Comparison of ENCODE assay signal across 1 cellular context in the genomic region with DNA sequence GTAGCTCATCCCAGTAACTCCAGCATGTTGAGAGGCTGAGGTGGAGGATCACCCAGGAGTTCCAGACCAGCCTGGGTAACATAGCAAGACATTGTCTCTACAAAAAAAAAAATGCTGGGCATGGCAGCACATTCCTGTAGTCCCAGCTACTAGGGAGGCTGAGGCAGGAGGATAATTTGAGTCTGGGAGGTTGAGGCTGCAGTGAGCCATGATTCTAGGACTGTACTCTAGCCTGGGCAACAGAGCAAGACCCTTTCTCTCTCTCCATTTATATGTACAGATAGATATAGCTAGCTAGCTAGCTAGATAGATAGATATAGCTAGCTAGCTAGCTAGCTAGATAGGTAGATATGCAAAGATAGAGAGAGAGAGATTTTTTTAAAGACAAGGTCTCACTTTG.
TF ChIP-seq lines count a peak whose summit lies in the region.

No MANE protein-coding gene starts in this region.

TF ChIP-seq in GM12878, 131 proteins besides CTCF, POLR2A, EP300 and RAD21:
- TF ChIP-seq HCFC1 (IDR thresholded peaks at IDR 0.05; ENCODE audit: low read length) (no peak), RELA (IDR thresholded peaks at IDR 0.05; ENCODE audit: borderline replicate concordance, partially characterized antibody) (no peak), NR2C1 (IDR thresholded peaks at IDR 0.05) (no peak), NR2C2 (IDR thresholded peaks at IDR 0.05; ENCODE audit: borderline replicate concordance, control insufficient read depth, insufficient read length, low read depth) (no peak), MEF2A (IDR thresholded peaks at IDR 0.05; ENCODE audit: insufficient read depth, low read depth, low read length) (no peak), YY1 (IDR thresholded peaks at IDR 0.05; ENCODE audit: low read depth, low read length) (no peak), YBX1 (IDR thresholded peaks at IDR 0.05) (no peak), SMAD5 (IDR thresholded peaks at IDR 0.05; ENCODE audit: low read depth) (no peak), ESRRA (IDR thresholded peaks at IDR 0.05; ENCODE audit: low read length) (no peak), ZNF622 (IDR thresholded peaks at IDR 0.05) (no peak), ATF2 (IDR thresholded peaks at IDR 0.05; ENCODE audit: low read length) (no peak), CHD1 (IDR thresholded peaks at IDR 0.05; ENCODE audit: low read depth, low read length) (no peak), ZNF217 (IDR thresholded peaks at IDR 0.05) (no peak), STAT3 (IDR thresholded peaks at IDR 0.05; ENCODE audit: low read depth, low read length) (no peak), PKNOX1 (IDR thresholded peaks at IDR 0.05) (no peak), CEBPZ (IDR thresholded peaks at IDR 0.05; ENCODE audit: low read depth, low read length) (no peak), CHD2 (IDR thresholded peaks at IDR 0.05; ENCODE audit: borderline replicate concordance, low read depth, low read length) (no peak), FOS (IDR thresholded peaks at IDR 0.05; ENCODE audit: borderline replicate concordance, extremely low read depth, insufficient read length) (no peak), TCF12 (IDR thresholded peaks at IDR 0.05; ENCODE audit: low read depth, low read length) (no peak)
- TF ChIP-seq, protein P1, sequence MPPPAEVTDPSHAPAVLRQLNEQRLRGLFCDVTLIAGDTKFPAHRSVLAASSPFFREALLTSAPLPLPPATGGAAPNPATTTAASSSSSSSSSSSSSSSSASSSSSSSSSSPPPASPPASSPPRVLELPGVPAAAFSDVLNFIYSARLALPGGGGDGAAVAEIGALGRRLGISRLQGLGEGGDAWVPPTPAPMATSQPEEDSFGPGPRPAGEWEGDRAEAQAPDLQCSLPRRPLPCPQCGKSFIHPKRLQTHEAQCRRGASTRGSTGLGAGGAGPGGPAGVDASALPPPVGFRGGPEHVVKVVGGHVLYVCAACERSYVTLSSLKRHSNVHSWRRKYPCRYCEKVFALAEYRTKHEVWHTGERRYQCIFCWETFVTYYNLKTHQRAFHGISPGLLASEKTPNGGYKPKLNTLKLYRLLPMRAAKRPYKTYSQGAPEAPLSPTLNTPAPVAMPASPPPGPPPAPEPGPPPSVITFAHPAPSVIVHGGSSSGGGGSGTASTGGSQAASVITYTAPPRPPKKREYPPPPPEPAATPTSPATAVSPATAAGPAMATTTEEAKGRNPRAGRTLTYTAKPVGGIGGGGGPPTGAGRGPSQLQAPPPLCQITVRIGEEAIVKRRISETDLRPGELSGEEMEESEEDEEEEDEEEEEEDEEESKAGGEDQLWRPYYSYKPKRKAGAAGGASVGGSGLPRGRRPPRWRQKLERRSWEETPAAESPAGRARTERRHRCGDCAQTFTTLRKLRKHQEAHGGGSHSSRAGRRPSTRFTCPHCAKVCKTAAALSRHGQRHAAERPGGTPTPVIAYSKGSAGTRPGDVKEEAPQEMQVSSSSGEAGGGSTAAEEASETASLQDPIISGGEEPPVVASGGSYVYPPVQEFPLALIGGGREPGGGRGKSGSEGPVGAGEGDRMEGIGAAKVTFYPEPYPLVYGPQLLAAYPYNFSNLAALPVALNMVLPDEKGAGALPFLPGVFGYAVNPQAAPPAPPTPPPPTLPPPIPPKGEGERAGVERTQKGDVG (CRISPR knock-in tag; IDR thresholded peaks at IDR 0.05), result no peak
